Comparison of ENCODE assay signal across 28 cellular contexts in genomic region chr12:6080149-6081045, GRCh38. TPM values are rescaled to one million over a fixed set of nuclear protein-coding genes. Genes with fewer than 3 reads are reported as not detected.
DNase-seq lines count a peak whose midpoint lies in the region; ATAC-seq, FAIRE-seq and TF ChIP-seq lines count a peak whose summit lies in the region.
"Had no signal": no experiment of that assay in that cellular context is flagged by ENCODE, and none has a peak within 500 bp of the region (broad histone marks: within the 10 kb centered on the region; RNA-seq: fewer than 3 reads in every experiment).

No MANE protein-coding gene starts in this region.

- TF ChIP-seq EP300 in H1 (IDR thresholded peaks at IDR 0.05; ENCODE audit: borderline replicate concordance in 1 of 2, low read depth in 2 of 2, low read length in 2 of 2) = no peak
- TF ChIP-seq EP300 in HepG2 (IDR thresholded peaks at IDR 0.05; ENCODE audit: low read depth in 2 of 2, low read length in 2 of 2) = no peak
- TF ChIP-seq EP300 in HepG2 (CRISPR knock-in tag; IDR thresholded peaks at IDR 0.05; ENCODE audit: borderline replicate concordance) = no peak

- H3K4me3 ChIP-seq in H1 (ENCODE audit: extremely low read depth in 1 of 4, insufficient read depth in 2 of 4, low read depth in 3 of 4, low read length in 4 of 4) (no peak overlapping the region), osteoblast (ENCODE audit: insufficient read depth, low read length) (no peak overlapping the region), HepG2 (replicated peaks in 1 of 3; ENCODE audit: insufficient read depth in 1 of 3, low read depth in 2 of 3, low read length in 3 of 3) (no peak overlapping the region)
- H3K4me3 ChIP-seq: esophagus muscularis mucosa, prostate gland, upper lobe of right lung had no signal

- no peaks in the 10 kb centered on the region for H3K79me1 ChIP-seq in H1 (ENCODE audit: low read depth, low read length)

- no peak overlapping the region for H4K8ac ChIP-seq in H1 (ENCODE audit: extremely low read depth, insufficient read depth, low read length)

- 97% methylated on average over 16 of the region's 18 CpGs; no CpG with 5 or more reads in 1 of the 2 experiments for WGBS in H1 (ENCODE audit: extremely low coverage in 1 of 2, insufficient coverage in 1 of 2, insufficient read length in 1 of 2, insufficient replicate concordance in 2 of 2, low coverage in 1 of 2, low lambda C conversion rate in 2 of 2, missing lambda C conversion rate in 1 of 2), 2 experiments
- 75% methylated on average over 15 of the region's 18 CpGs for WGBS in HepG2 (ENCODE audit: low lambda C conversion rate)

- TF ChIP-seq RAD21 in H1 (IDR thresholded peaks at IDR 0.05 in 1 of 2, conservative IDR thresholded peaks at IDR 0.05 in 1 of 2; ENCODE audit: low read depth in 2 of 2, low read length in 2 of 2) (no peak), HepG2 (CRISPR knock-in tag; IDR thresholded peaks at IDR 0.05) (no peak)

- H4K91ac ChIP-seq in H1 (replicated peaks; ENCODE audit: insufficient read length, low read length) = no peak overlapping the region

- H3K27ac ChIP-seq in H1 (ENCODE audit: low read depth, low read length) = no peak overlapping the region
- H3K27ac ChIP-seq in osteoblast (ENCODE audit: low read depth, low read length) = no peak overlapping the region
- H3K27ac ChIP-seq in HepG2 (ENCODE audit: extremely low read length, insufficient read depth, low read length) = no peak overlapping the region
- H3K27ac ChIP-seq: 22Rv1, esophagus muscularis mucosa, prostate gland, upper lobe of right lung had no signal

- no peak overlapping the region for H3K4ac ChIP-seq in H1 (replicated peaks; ENCODE audit: insufficient read length, low read depth, low read length)

- DNase-seq in DMS79 treated with DMSO at 0.1 percent for 48 hours (lab: John Stamatoyannopoulos, UW) (peak; percentile 48), DMS79 (lab: John Stamatoyannopoulos, UW) (no peak), NCI-H187 treated with DMSO at 0.1 percent for 48 hours (lab: John Stamatoyannopoulos, UW) (peak; percentile 54), H1 (ENCODE audit: low read depth in 1 of 2, low spot score in 2 of 2) (no peak), osteoblast (ENCODE audit: insufficient read length, low spot score, missing footprints) (peak; percentile 69), RCC 7860 (ENCODE audit: low spot score) (no peak), HepG2 (ENCODE audit: low spot score) (no peak)
- DNase-seq: activated CD4-positive, alpha-beta memory T cell treated with anti-CD3 and anti-CD28 coated beads for 36 hours; CD4-positive, alpha-beta memory T cell; DMS 273 treated with DMSO at 0.1 percent for 48 hours; hippocampal formation; immature natural killer cell; KG1; NCI-H1417 treated with DMSO at 0.1 percent for 48 hours; NCI-H2171 treated with DMSO at 0.1 percent for 48 hours; NCI-H748 treated with DMSO at 0.1 percent for 48 hours; OCI-M1; SHP77 treated with DMSO at 0.1 percent for 48 hours; stimulated activated CD4-positive, alpha-beta T cell treated with anti-CD3 and anti-CD28 coated beads, Interleukin-1b, Interleukin-23, amount 100 ng/mL, for 48 hours; SW 1271; upper lobe of right lung had no signal

- no peak overlapping the region for H2AFZ ChIP-seq in H1 (ENCODE audit: low read length)
- H2AFZ ChIP-seq in osteoblast (ENCODE audit: low read length) = no peak overlapping the region
- no peak overlapping the region for H2AFZ ChIP-seq in HepG2 (ENCODE audit: low read length)

- H4K20me1 ChIP-seq in H1 (replicated peaks in 1 of 2; ENCODE audit: control insufficient read depth in 1 of 2, insufficient read depth in 2 of 2, low read length in 2 of 2) (no peaks in the 10 kb centered on the region), osteoblast (ENCODE audit: insufficient read depth, low read length) (no peaks in the 10 kb centered on the region), HepG2 (ENCODE audit: insufficient read depth, low read length) (no peaks in the 10 kb centered on the region)

- TF ChIP-seq CTCF in H1 (IDR thresholded peaks at IDR 0.05; ENCODE audit: control extremely low read depth in 1 of 3, insufficient read depth in 1 of 3, low read depth in 1 of 3, low read length in 3 of 3) (no peak), osteoblast (IDR thresholded peaks at IDR 0.05; ENCODE audit: extremely low read depth, low read depth, low read length) (no peak), HepG2 (CRISPR knock-in tag; IDR thresholded peaks at IDR 0.05) (no peak)

- TF ChIP-seq POLR2A in H1 (IDR thresholded peaks at IDR 0.05; ENCODE audit: control extremely low read depth in 1 of 2, low read depth in 2 of 2, low read length in 2 of 2) (no peak), HepG2 (IDR thresholded peaks at IDR 0.05; ENCODE audit: insufficient read depth in 1 of 2, low read depth in 2 of 2, low read length in 2 of 2) (no peak)

- H3K9ac ChIP-seq in H1 (replicated peaks in 1 of 4; ENCODE audit: extremely low read depth in 1 of 4, low read depth in 3 of 4, low read length in 3 of 4) (no peak overlapping the region), HepG2 (ENCODE audit: insufficient read depth, low read depth, low read length) (no peak overlapping the region)

- H3K4me1 ChIP-seq in H1 (replicated peaks in 1 of 4; ENCODE audit: control insufficient read depth in 3 of 4, insufficient read depth in 4 of 4, low read length in 3 of 4) = peaks cover 8 to 16% (median 11%) of the 10 kb centered on the region in 4 experiments
- H3K4me1 ChIP-seq in osteoblast (ENCODE audit: insufficient read depth, low read length) = peaks cover 18% of the 10 kb centered on the region
- H3K4me1 ChIP-seq in HepG2 (ENCODE audit: insufficient read depth, low read length) = no peaks in the 10 kb centered on the region
- H3K4me1 ChIP-seq: prostate gland had no signal

- no peak overlapping the region for H4K5ac ChIP-seq in H1 (ENCODE audit: insufficient read length, low read depth, low read length)

- in situ Hi-C loops in HepG2 (cut with HindIII; ENCODE audit: extremely low pct_ligation_motif_present, low pct_unique_long_range_greater_than_20kb) = no loop called here

- H3K79me2 ChIP-seq in H1 (ENCODE audit: control insufficient read depth in 1 of 2, insufficient read depth in 2 of 2, low read length in 2 of 2) (no peaks in the 10 kb centered on the region), osteoblast (ENCODE audit: insufficient read depth, low read length) (no peaks in the 10 kb centered on the region), HepG2 (ENCODE audit: insufficient read depth, low read length) (no peaks in the 10 kb centered on the region)

- H3K18ac ChIP-seq in H1 (ENCODE audit: extremely low read depth, low read length) = no peak overlapping the region; the same call in 1 of the 2 replicates

- H3K23ac ChIP-seq in H1 (ENCODE audit: insufficient read length) = no peak overlapping the region

- peak overlapping the region; percentile 85; the same call in 1 of the 2 replicates for H2AK5ac ChIP-seq in H1 (ENCODE audit: low read depth, low read length)

- H3K4me2 ChIP-seq in H1 (ENCODE audit: insufficient read depth in 1 of 2, low read depth in 2 of 2, low read length in 2 of 2) = no peak overlapping the region
- H3K4me2 ChIP-seq in osteoblast (ENCODE audit: insufficient read depth, low read length) = no peak overlapping the region
- no peak overlapping the region for H3K4me2 ChIP-seq in HepG2 (ENCODE audit: low read depth, low read length)

- peak overlapping the region; percentile 92 for H2BK15ac ChIP-seq in H1 (ENCODE audit: low read length)

- H3K9me3 ChIP-seq in H1 (ENCODE audit: insufficient read depth in 2 of 2, low read depth in 1 of 2, low read length in 1 of 2) (no peaks in the 10 kb centered on the region), osteoblast (ENCODE audit: low read depth, low read length) (no peaks in the 10 kb centered on the region), HepG2 (ENCODE audit: low read length) (no peaks in the 10 kb centered on the region)
- H3K9me3 ChIP-seq: esophagus muscularis mucosa, prostate gland, upper lobe of right lung had no signal

- 0 out of 2 replicates have a peak overlapping the region, but pooled peaks have one; percentile 2 for H2BK12ac ChIP-seq in H1 (ENCODE audit: low read depth, low read length)

- H3K27me3 ChIP-seq in H1 (replicated peaks in 1 of 4; ENCODE audit: control insufficient read depth in 3 of 4, extremely low read depth in 1 of 4, insufficient read depth in 3 of 4, low read length in 3 of 4) = no peaks in the 10 kb centered on the region
- H3K27me3 ChIP-seq in osteoblast (ENCODE audit: insufficient read depth, low read length) = no peaks in the 10 kb centered on the region
- H3K27me3 ChIP-seq in HepG2 (ENCODE audit: control insufficient read depth in 1 of 2, insufficient read depth in 2 of 2, low read length in 2 of 2) = peaks cover 3 to 26% of the 10 kb centered on the region in 2 experiments; a peak in 3 of 5 replicates
- H3K27me3 ChIP-seq: esophagus muscularis mucosa, upper lobe of right lung had no signal

- no TSS peak for BruUV-seq in HepG2 (replicated peaks; lab: Mats Ljungman, UMichigan)

- no peak overlapping the region for H3K14ac ChIP-seq in H1 (ENCODE audit: insufficient read length)

- H3K36me3 ChIP-seq in H1 (ENCODE audit: control insufficient read depth in 2 of 4, insufficient read depth in 4 of 4, low read length in 3 of 4) (no peaks in the 10 kb centered on the region), osteoblast (ENCODE audit: insufficient read depth, low read length) (no peaks in the 10 kb centered on the region), HepG2 (replicated peaks in 1 of 2; ENCODE audit: control insufficient read depth in 1 of 2, insufficient read depth in 2 of 2, low read length in 2 of 2) (no peaks in the 10 kb centered on the region)
- H3K36me3 ChIP-seq: prostate gland, upper lobe of right lung had no signal

- H2BK20ac ChIP-seq in H1 (ENCODE audit: low read length) = peak overlapping the region; percentile 43; the same call in 1 of the 2 replicates

- ATAC-seq in HepG2 (no peak), GM21526 (IDR thresholded peaks at IDR 0.05; ENCODE audit: low FRiP score, unreplicated experiment) (no peak)
- ATAC-seq: upper lobe of right lung had no signal

- no peaks in the 10 kb centered on the region for H3K23me2 ChIP-seq in H1 (ENCODE audit: low read depth, low read length)

- no peak overlapping the region for H2BK5ac ChIP-seq in H1 (ENCODE audit: low read depth, low read length)

- POLR2A ChIA-PET in H1 (lab: Charles Lee; ENCODE audit: partially characterized antibody) (interaction anchor here (1.3 to 2.1 kb wide), 2 partner anchors 9 to 16 kb away, joined by 3 to 6 read pairs; no protein-coding TSS in a partner anchor), HepG2 (lab: Yijun Ruan, JAX) (no interaction called here)

- H3K56ac ChIP-seq in H1 (replicated peaks; ENCODE audit: insufficient read length, low read depth, low read length) = no peak overlapping the region

- CTCF ChIA-PET in H1 (lab: Charles Lee; ENCODE audit: partially characterized antibody) = interaction anchor here (0.5 to 2.7 kb wide), 10 partner anchors 10 to 207 kb away, joined by 3 to 13 read pairs (median 4); no protein-coding TSS in a partner anchor
- CTCF ChIA-PET in HepG2 (lab: Yijun Ruan, JAX; ENCODE audit: low intra/inter-chr PET ratio, low total read pairs) = no interaction called here

- FAIRE-seq in H1 (lab: Jason Lieb, UNC) = no peak
- FAIRE-seq in RCC 7860 (lab: Jason Lieb, UNC) = no peak
- no peak for FAIRE-seq in HepG2 (lab: Jason Lieb, UNC)
- FAIRE-seq: frontal cortex had no signal

- intact Hi-C loops in HepG2 (cut with micrococcal nuclease; ENCODE audit: unreplicated experiment) = no loop called here

- H2BK120ac ChIP-seq in H1 (replicated peaks; ENCODE audit: low read depth, low read length) = no peak overlapping the region

RNA-seq across cellular contexts. Expression of gene VWF, which starts 44.1 kb away (rescaled TPM):
- 0.60 and 0.63 TPM in 2 replicates for total RNA-seq in H1 (2021; fragmentation: NEBNext Ultra II Directional; extraction: Animal tissue kit (Norgen Biotek cat#: 25700))
- polyA plus RNA-seq in H1 (2011; rRNA removed) (0.39 and 0.67 TPM in 2 replicates), HepG2 (2011; rRNA removed) (0.25 and 0.63 TPM in 2 replicates)
- 0.40 TPM for polyA plus RNA-seq in H1 (2011; cell fraction: cytosol; rRNA removed)
- 1.1 TPM for polyA plus RNA-seq in H1 (2011; cell fraction: nucleus; rRNA removed)
- 0.54 to 0.73 TPM (median 0.56 TPM) in 4 replicates for polyA plus RNA-seq in H1 (2012, experiment 1 of 2)
- polyA plus RNA-seq in H1 (2012, experiment 2 of 2) = 0.18 TPM
- polyA plus RNA-seq in H1 (2013, experiment 1 of 2) = 0.28 TPM
- 0.17 TPM for polyA plus RNA-seq in H1 (2013, experiment 2 of 2)
- 1.2 and 1.5 TPM in 2 replicates for polyA minus RNA-seq in H1 (2011; rRNA and poly(A)+ RNA removed)
- polyA minus RNA-seq in H1 (2011; cell fraction: cytosol; rRNA and poly(A)+ RNA removed) = 0.37 TPM
- 1.7 TPM for polyA minus RNA-seq in H1 (2011; cell fraction: nucleus; rRNA and poly(A)+ RNA removed)
- total RNA-seq in osteoblast (0.29 and 0.72 TPM in 2 replicates), HepG2 (2016; rRNA removed; fragmentation: Illumina TruSeq; extraction: Trizol) (0.20 and 0.22 TPM in 2 replicates)
- not detected in 2 replicates for total RNA-seq in HepG2 (2016; cell fraction: cytosol; rRNA removed; fragmentation: Illumina TruSeq; extraction: Trizol; ENCODE audit: low read depth)
- 0.15 and 0.28 TPM in 2 replicates for total RNA-seq in HepG2 (2016; cell fraction: insoluble cytoplasmic fraction; rRNA removed; fragmentation: Illumina TruSeq; extraction: Trizol)
- 0.03 and 0.15 TPM in 2 replicates for total RNA-seq in HepG2 (2016; cell fraction: membrane; rRNA removed; fragmentation: Illumina TruSeq; extraction: Trizol)
- 0.12 and 0.19 TPM in 2 replicates for total RNA-seq in HepG2 (2016; cell fraction: nucleus; rRNA removed; fragmentation: Illumina TruSeq; extraction: Trizol)
- 0.27 and 0.51 TPM in 2 replicates for polyA plus RNA-seq in HepG2 (2011; cell fraction: cytosol; rRNA removed)
- 0.79 and 2.1 TPM in 2 replicates for polyA plus RNA-seq in HepG2 (2011; cell fraction: nucleus; rRNA removed)
- polyA plus RNA-seq in HepG2 (2012) = 0.89 and 2.0 TPM in 2 replicates
- 0.08 TPM in 1 of 2 replicates, not detected in the other for polyA plus RNA-seq in HepG2 (2016; cell fraction: cytosol; fragmentation: Illumina TruSeq; extraction: Trizol; ENCODE audit: low read depth)
- polyA plus RNA-seq in HepG2 (2016; cell fraction: insoluble cytoplasmic fraction; fragmentation: Illumina TruSeq; extraction: Trizol; ENCODE audit: low read depth) = 0.23 and 0.40 TPM in 2 replicates
- polyA plus RNA-seq in HepG2 (2016; cell fraction: membrane; fragmentation: Illumina TruSeq; extraction: Trizol; ENCODE audit: low read depth) = not detected in 2 replicates
- polyA plus RNA-seq in HepG2 (2016; cell fraction: nucleus; fragmentation: Illumina TruSeq; extraction: Trizol; ENCODE audit: insufficient read depth, low read depth) = 0.08 and 0.84 TPM in 2 replicates
- 0.21 and 3.2 TPM in 2 replicates for polyA minus RNA-seq in HepG2 (2011; rRNA and poly(A)+ RNA removed; ENCODE audit: low replicate concordance)
- polyA minus RNA-seq in HepG2 (2011; cell fraction: cytosol; rRNA and poly(A)+ RNA removed) = 0.26 and 0.89 TPM in 2 replicates
- 1.5 and 2.4 TPM in 2 replicates for polyA minus RNA-seq in HepG2 (2011; cell fraction: nucleus; rRNA and poly(A)+ RNA removed)
- total RNA-seq: activated CD4-positive, alpha-beta memory T cell treated with anti-CD3 and anti-CD28 coated beads for 36 hours; HT1080 had no signal
- polyA plus RNA-seq: neural cell had no signal

Comparison
In these comparisons a context has a peak if more than half of its experiments do, and no peak if none do; other contexts are left out.
1. DNase-seq: peak in DMS79 treated with DMSO at 0.1 percent for 48 hours (single experiment), NCI-H187 treated with DMSO at 0.1 percent for 48 hours (single experiment) and osteoblast (single experiment); none in DMS79 (single experiment), H1 (0 of 2), RCC 7860 (single experiment) and HepG2 (single experiment).